Comparison of ENCODE assay signal across 8 cellular contexts in the genomic region with DNA sequence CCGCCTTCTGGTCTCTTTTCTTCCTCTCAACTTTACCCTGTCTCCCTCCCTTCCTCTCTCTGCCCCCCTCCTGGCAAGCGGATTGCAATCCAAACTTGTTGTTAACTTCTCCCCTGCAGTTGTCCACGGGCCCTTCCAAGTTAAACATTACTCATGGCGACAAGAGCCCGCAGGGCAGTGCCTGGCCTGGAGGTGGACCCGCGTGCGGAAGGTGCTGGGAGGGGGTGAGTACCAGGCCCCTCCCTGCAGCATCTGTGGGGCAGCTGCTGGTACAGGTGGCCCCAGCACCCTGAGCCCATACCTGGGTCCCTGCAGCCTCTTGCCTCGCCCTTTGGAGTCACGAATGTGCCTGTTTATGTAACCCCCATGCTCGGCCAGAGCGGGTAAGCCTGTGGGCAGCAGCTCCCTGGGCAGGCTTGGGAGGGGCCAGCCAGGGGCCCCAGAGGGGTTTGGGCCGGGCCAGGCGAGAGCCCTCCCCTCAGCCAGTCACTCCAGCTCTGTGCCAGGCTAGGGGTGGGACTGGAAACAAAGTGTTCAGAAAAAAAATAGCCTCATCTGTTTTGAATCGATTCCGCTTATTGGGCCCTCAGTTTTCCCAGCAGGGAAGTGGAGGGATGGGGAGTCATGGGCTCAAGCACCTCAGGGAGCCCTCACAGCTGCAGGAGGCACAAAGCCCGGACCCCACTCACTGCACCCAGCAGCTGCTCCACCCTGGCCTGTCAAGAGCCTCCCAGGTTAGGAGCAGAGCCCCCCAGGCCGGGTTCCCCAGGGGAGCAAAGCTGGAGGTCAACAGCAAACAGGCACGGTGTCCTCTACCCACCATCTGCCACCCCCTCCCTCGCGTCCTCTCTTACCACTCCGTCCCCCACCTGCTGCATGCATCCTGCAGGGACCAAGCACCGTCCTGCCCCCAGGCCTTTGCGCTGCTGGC. TPM values are rescaled to one million over a fixed set of nuclear protein-coding genes. Genes with fewer than 3 reads are reported as not detected.
DNase-seq lines count a peak whose midpoint lies in the region; TF ChIP-seq lines count a peak whose summit lies in the region.

No MANE protein-coding gene starts in this region.

- H3K9ac ChIP-seq in rectal smooth muscle tissue (ENCODE audit: low read length), result no peak overlapping the region

- no peak overlapping the region for H3K4me3 Mint-ChIP-seq in activated CD4-positive, alpha-beta memory T cell treated with anti-CD3 and anti-CD28 coated beads for 36 hours

- CTCF ChIA-PET in activated CD4-positive, alpha-beta memory T cell treated with anti-CD3 and anti-CD28 coated beads for 36 hours (lab: Charles Lee), result interaction anchor here (1.4 kb wide), 1 partner anchor 9 kb away, joined by 3 read pairs; no protein-coding TSS in a partner anchor

- peak; percentile 17 for DNase-seq in DMS53 treated with DMSO at 0.1 percent for 48 hours (lab: John Stamatoyannopoulos, UW; ENCODE audit: unreplicated experiment)
- DNase-seq in T1000 (lab: John Stamatoyannopoulos, UW), result peak; percentile 90
- DNase-seq in foreskin fibroblast, result peak; percentile 96 to 98
- DNase-seq in activated CD4-positive, CD25-positive, alpha-beta regulatory T cell (lab: John Stamatoyannopoulos, UW), result no peak
- DNase-seq in activated CD4-positive, alpha-beta memory T cell treated with anti-CD3 and anti-CD28 coated beads for 36 hours, result no peak
- no peak for DNase-seq in NCI-H2029 (lab: John Stamatoyannopoulos, UW)
- no peak for DNase-seq in head of caudate nucleus

- H3K36me3 ChIP-seq in rectal smooth muscle tissue (ENCODE audit: control insufficient read depth, insufficient read depth, low read length), result no peaks in the 10 kb centered on the region

- POLR2A ChIA-PET in activated CD4-positive, alpha-beta memory T cell treated with anti-CD3 and anti-CD28 coated beads for 36 hours (lab: Charles Lee), result no interaction called here

- no peaks in the 10 kb centered on the region for H3K36me3 Mint-ChIP-seq in activated CD4-positive, alpha-beta memory T cell treated with anti-CD3 and anti-CD28 coated beads for 36 hours

- no peaks in the 10 kb centered on the region for H3K27me3 ChIP-seq in rectal smooth muscle tissue (ENCODE audit: control insufficient read depth, insufficient read depth, low read length)

- no peak for TF ChIP-seq CTCF in foreskin fibroblast (IDR thresholded peaks at IDR 0.05; ENCODE audit: low read depth, low read length)

- H3K4me1 ChIP-seq in rectal smooth muscle tissue (ENCODE audit: control insufficient read depth, insufficient read depth, low read length), result peaks cover 47% of the 10 kb centered on the region

- H3K4me3 ChIP-seq in foreskin fibroblast (ENCODE audit: low read depth in 1 of 2, low read length in 2 of 2) (peak overlapping the region in 1 of 2 donors; percentile 38), rectal smooth muscle tissue (ENCODE audit: low read length) (peak overlapping the region; percentile 32)

- peaks cover 5% of the 10 kb centered on the region for H3K4me1 Mint-ChIP-seq in activated CD4-positive, alpha-beta memory T cell treated with anti-CD3 and anti-CD28 coated beads for 36 hours (ENCODE audit: low read depth)

- no peaks in the 10 kb centered on the region for H3K27me3 Mint-ChIP-seq in activated CD4-positive, alpha-beta memory T cell treated with anti-CD3 and anti-CD28 coated beads for 36 hours

- no peaks in the 10 kb centered on the region for H3K9me3 Mint-ChIP-seq in activated CD4-positive, alpha-beta memory T cell treated with anti-CD3 and anti-CD28 coated beads for 36 hours

- intact Hi-C loops in activated CD4-positive, alpha-beta memory T cell treated with anti-CD3 and anti-CD28 coated beads for 36 hours (cut with micrococcal nuclease), result no loop called here
- intact Hi-C loops in head of caudate nucleus (cut with DNase I), result no loop called here

- H3K27ac ChIP-seq in rectal smooth muscle tissue (ENCODE audit: low read depth, low read length), result peak overlapping the region; percentile 91

- no peak overlapping the region for H3K27ac Mint-ChIP-seq in activated CD4-positive, alpha-beta memory T cell treated with anti-CD3 and anti-CD28 coated beads for 36 hours

RNA-seq across cellular contexts. Expression of gene FAAP20, which starts 14.0 kb away (rescaled TPM):
- total RNA-seq in activated CD4-positive, alpha-beta memory T cell treated with anti-CD3 and anti-CD28 coated beads for 36 hours, result 10 to 100 TPM; 64.9 to 69.8 TPM

RNA-seq across cellular contexts. Expression of gene SKI, which starts 19.5 kb away (rescaled TPM):
- total RNA-seq in activated CD4-positive, alpha-beta memory T cell treated with anti-CD3 and anti-CD28 coated beads for 36 hours, result 10 to 100 TPM; 28.3 to 28.9 TPM

Comparison
In these comparisons a context has a peak if more than half of its experiments do, and no peak if none do; other contexts are left out.
1. DNase-seq: peak in DMS53 treated with DMSO at 0.1 percent for 48 hours (single experiment), T1000 (single experiment) and foreskin fibroblast (2 of 2); none in activated CD4-positive, CD25-positive, alpha-beta regulatory T cell (0 of 4), activated CD4-positive, alpha-beta memory T cell treated with anti-CD3 and anti-CD28 coated beads for 36 hours (single experiment), NCI-H2029 (single experiment) and head of caudate nucleus (0 of 42).